Comparison of ENCODE assay signal across 8 cellular contexts in the genomic region with DNA sequence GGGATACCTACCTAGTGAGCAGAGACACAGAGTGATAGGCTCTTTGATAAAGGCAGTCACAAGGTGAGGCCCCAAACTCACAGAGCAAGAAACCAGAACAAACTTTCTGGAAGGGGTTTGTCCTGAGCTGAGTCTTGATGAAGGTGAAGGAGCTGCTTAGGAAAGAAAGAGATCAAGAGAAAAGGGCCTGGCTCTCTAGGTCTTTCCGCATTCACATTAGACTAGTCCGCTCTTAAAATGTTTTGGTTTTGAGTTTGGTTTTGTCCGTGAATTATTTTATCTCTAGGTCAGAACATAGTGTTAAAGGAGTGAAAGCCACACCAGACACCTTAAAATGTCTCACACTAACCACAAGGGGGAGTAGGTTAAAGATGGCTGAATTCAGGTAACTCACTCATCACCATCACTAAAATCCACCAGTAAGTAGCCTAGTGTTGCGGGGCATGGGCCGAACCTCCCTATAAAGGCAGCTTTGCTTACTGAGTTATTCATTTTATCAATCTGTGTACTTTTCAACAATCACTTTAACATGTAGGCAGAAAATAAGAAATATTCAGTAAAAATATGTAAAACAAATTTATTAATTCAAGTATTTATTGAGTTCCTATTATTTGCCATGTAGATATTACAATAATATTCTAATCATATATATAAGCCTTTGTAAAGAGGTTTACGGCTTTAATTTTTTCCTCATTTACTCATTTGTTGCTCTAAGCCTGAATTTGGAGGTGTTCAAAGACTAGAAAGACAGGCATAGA.
DNase-seq lines count a peak whose midpoint lies in the region; ATAC-seq and TF ChIP-seq lines count a peak whose summit lies in the region.

No MANE protein-coding gene starts in this region.

- peaks cover 2% of the 10 kb centered on the region for H3K36me3 Mint-ChIP-seq in central memory CD8-positive, alpha-beta T cell (ENCODE audit: insufficient read depth)

- no peaks in the 10 kb centered on the region for H3K36me3 ChIP-seq in DND-41 (ENCODE audit: insufficient read depth, low read length)

- H3K9me3 ChIP-seq in DND-41 (ENCODE audit: insufficient read depth, low read length, severe bottlenecking) = no peaks in the 10 kb centered on the region

- ATAC-seq in DND-41 (ENCODE audit: insufficient read depth, low read depth) (peak; percentile 72), GM19351 (IDR thresholded peaks at IDR 0.05; ENCODE audit: unreplicated experiment) (peak; percentile 98), HG03469 (IDR thresholded peaks at IDR 0.05; ENCODE audit: unreplicated experiment) (peak; percentile 64)
- ATAC-seq in central memory CD8-positive, alpha-beta T cell (replicated peaks; ENCODE audit: extremely low read depth, poor library complexity, severe bottlenecking) = peak; percentile 73

- no peaks in the 10 kb centered on the region for H3K9me3 Mint-ChIP-seq in central memory CD8-positive, alpha-beta T cell

- DNase-seq in DND-41 (no peak), NOMO-1 (lab: John Stamatoyannopoulos, UW; ENCODE audit: unreplicated experiment in 2 of 2) (peak; percentile 10 to 44), medulla oblongata (ENCODE audit: extremely low spot score) (peak; percentile 3), amygdala (lab: John Stamatoyannopoulos, UW) (no peak), nucleus accumbens (lab: John Stamatoyannopoulos, UW) (no peak)
- DNase-seq in central memory CD8-positive, alpha-beta T cell (ENCODE audit: low spot score in 2 of 2) = no peak

- peaks cover 65% of the 10 kb centered on the region for H3K27me3 Mint-ChIP-seq in central memory CD8-positive, alpha-beta T cell

- H3K9ac ChIP-seq in DND-41 (ENCODE audit: low read depth, low read length) = no peak overlapping the region

- H3K27me3 ChIP-seq in DND-41 (ENCODE audit: insufficient read depth, low read length, poor library complexity) = peaks cover 3% of the 10 kb centered on the region

- no peak overlapping the region for H3K27ac Mint-ChIP-seq in central memory CD8-positive, alpha-beta T cell (ENCODE audit: low read depth)

- H4K20me1 ChIP-seq in DND-41 (ENCODE audit: insufficient read depth, low read length) = no peaks in the 10 kb centered on the region

- H2AFZ ChIP-seq in DND-41 (ENCODE audit: low read depth, low read length) = no peak overlapping the region

- no peaks in the 10 kb centered on the region for H3K79me2 ChIP-seq in DND-41 (ENCODE audit: insufficient read depth, low read length)

- no peaks in the 10 kb centered on the region for H3K4me1 Mint-ChIP-seq in central memory CD8-positive, alpha-beta T cell

- peak; percentile 57 for TF ChIP-seq CTCF in DND-41 (IDR thresholded peaks at IDR 0.05; ENCODE audit: borderline replicate concordance, extremely low read depth, low read length, poor library complexity, severe bottlenecking)

- no peak overlapping the region for H3K4me3 Mint-ChIP-seq in central memory CD8-positive, alpha-beta T cell

- no peak overlapping the region for H3K4me2 ChIP-seq in DND-41 (ENCODE audit: insufficient read depth, low read length)

- H3K4me3 ChIP-seq in DND-41 (ENCODE audit: low read depth in 1 of 2, low read length in 2 of 2) = no peak overlapping the region

- H3K4me1 ChIP-seq in DND-41 (ENCODE audit: insufficient read depth, low read length) = no peaks in the 10 kb centered on the region

- H3K27ac ChIP-seq in DND-41 (ENCODE audit: low read length) = no peak overlapping the region

Comparison
In these comparisons a context has a peak if more than half of its experiments do, and no peak if none do; other contexts are left out.
1. DNase-seq: peak in NOMO-1 (2 of 2) and medulla oblongata (single experiment); none in DND-41 (single experiment), central memory CD8-positive, alpha-beta T cell (0 of 2), amygdala (0 of 56) and nucleus accumbens (0 of 56).
2. Peak in every context shown above with its lines, with median percentiles within 50 percentile points of each other: ATAC-seq.